ENCODE assay signal across 17 cellular contexts in genomic region chr7:141386881-141387280, GRCh38.
DNase-seq lines count a peak whose midpoint lies in the region; TF ChIP-seq lines count a peak whose summit lies in the region.
"Had no signal": no experiment of that assay in that cellular context is flagged by ENCODE, and none has a peak within 500 bp of the region (broad histone marks: within the 10 kb centered on the region; RNA-seq: fewer than 3 reads in every experiment).

No MANE protein-coding gene starts in this region.

- no peaks in the 10 kb centered on the region for H3K36me3 ChIP-seq in trophoblast cell (ENCODE audit: control insufficient read depth in 1 of 2, insufficient read depth in 2 of 2, low read length in 2 of 2)
- no peaks in the 10 kb centered on the region for H3K36me3 ChIP-seq in ascending aorta
- H3K36me3 ChIP-seq in mammary epithelial cell (ENCODE audit: insufficient read depth, low read length), result no peaks in the 10 kb centered on the region
- H3K36me3 ChIP-seq: HAP-1 had no signal

- intact Hi-C loops in ascending aorta (cut with DNase I) (no loop called here), mammary epithelial cell (cut with micrococcal nuclease) (no loop called here)

- H4K8ac ChIP-seq in trophoblast cell (ENCODE audit: low read depth, low read length), result no peak overlapping the region

- H3K27ac ChIP-seq in VCaP, result peak overlapping the region; percentile 99
- H3K27ac ChIP-seq in trophoblast cell (ENCODE audit: low read depth, low read length), result no peak overlapping the region
- H3K27ac ChIP-seq in ascending aorta, result no peak overlapping the region
- no peak overlapping the region for H3K27ac ChIP-seq in mammary epithelial cell (ENCODE audit: insufficient read depth, low read depth, low read length)
- H3K27ac ChIP-seq: 22Rv1, A549, C4-2B, GM23248 had no signal

- H3K27me3 ChIP-seq in trophoblast cell (ENCODE audit: insufficient read depth, low read length), result no peaks in the 10 kb centered on the region
- H3K27me3 ChIP-seq in ascending aorta, result no peaks in the 10 kb centered on the region
- no peaks in the 10 kb centered on the region for H3K27me3 ChIP-seq in mammary epithelial cell (ENCODE audit: insufficient read depth, low read length)

- H2AK5ac ChIP-seq in trophoblast cell (ENCODE audit: low read length), result no peak overlapping the region

- TF ChIP-seq CTCF in VCaP (conservative IDR thresholded peaks at IDR 0.05) (no peak), ascending aorta (IDR thresholded peaks at IDR 0.05) (no peak), mammary epithelial cell (conservative IDR thresholded peaks at IDR 0.05 in 1 of 2, IDR thresholded peaks at IDR 0.05 in 1 of 2; ENCODE audit: extremely low read depth in 1 of 2, insufficient read depth in 1 of 2, low read depth in 1 of 2, low read length in 2 of 2) (no peak)

- no peak overlapping the region for H3K23ac ChIP-seq in trophoblast cell (ENCODE audit: low read length)

- no peak overlapping the region for H2BK12ac ChIP-seq in trophoblast cell (ENCODE audit: low read length)

- H3K4me2 ChIP-seq in trophoblast cell (ENCODE audit: low read length) (no peak overlapping the region), mammary epithelial cell (ENCODE audit: insufficient read depth, low read depth, low read length) (no peak overlapping the region)
- H3K4me2 ChIP-seq: A549 had no signal

- no peak overlapping the region for H4K12ac ChIP-seq in trophoblast cell (ENCODE audit: low read depth, low read length)

- H3K79me1 ChIP-seq in trophoblast cell (ENCODE audit: low read length), result no peaks in the 10 kb centered on the region

- H3K4me1 ChIP-seq in trophoblast cell (ENCODE audit: control insufficient read depth in 1 of 2, insufficient read depth in 2 of 2, low read length in 2 of 2), result no peaks in the 10 kb centered on the region
- H3K4me1 ChIP-seq in ascending aorta, result no peaks in the 10 kb centered on the region
- no peaks in the 10 kb centered on the region for H3K4me1 ChIP-seq in mammary epithelial cell (ENCODE audit: insufficient read depth, low read length)
- H3K4me1 ChIP-seq: A549, HAP-1 had no signal

- no peaks in the 10 kb centered on the region for H3K79me2 ChIP-seq in trophoblast cell (ENCODE audit: control insufficient read depth, insufficient read depth, low read length, poor library complexity)
- H3K79me2 ChIP-seq in mammary epithelial cell (ENCODE audit: insufficient read depth, low read length), result no peaks in the 10 kb centered on the region

- in situ Hi-C loops in mammary epithelial cell (cut with MboI; ENCODE audit: low sequenced_read_pairs in 2 of 2), result no loop called here

- no peaks in the 10 kb centered on the region for H3K9me3 ChIP-seq in trophoblast cell (ENCODE audit: insufficient read depth, low read depth, low read length)
- no peaks in the 10 kb centered on the region for H3K9me3 ChIP-seq in ascending aorta
- H3K9me3 ChIP-seq in mammary epithelial cell (replicated peaks; ENCODE audit: insufficient read depth, low read length), result no peaks in the 10 kb centered on the region
- H3K9me3 ChIP-seq: A549, HAP-1 had no signal

- WGBS in trophoblast cell (ENCODE audit: extremely low coverage, insufficient coverage, insufficient read length), result no CpG with 5 or more reads among the region's 1 CpG
- WGBS in mammary epithelial cell (ENCODE audit: low coverage, missing lambda C conversion rate), result 50% methylated on average over 1 of the region's 1 CpG

- H2AFZ ChIP-seq in trophoblast cell (ENCODE audit: insufficient read depth, low read length, poor library complexity), result no peak overlapping the region
- H2AFZ ChIP-seq in mammary epithelial cell (ENCODE audit: low read depth, low read length), result no peak overlapping the region
- H2AFZ ChIP-seq: GM23248 had no signal

- no peak overlapping the region for H2BK120ac ChIP-seq in trophoblast cell (ENCODE audit: insufficient read depth, low read length, poor library complexity)

- H3K14ac ChIP-seq in trophoblast cell (ENCODE audit: low read length), result no peak overlapping the region

- H3K4ac ChIP-seq in trophoblast cell (ENCODE audit: low read depth, low read length), result no peak overlapping the region

- H3K18ac ChIP-seq in trophoblast cell (ENCODE audit: low read length), result no peak overlapping the region

- peak; percentile 23 for DNase-seq in EH (ENCODE audit: low read depth)
- peak; percentile 62 for DNase-seq in HS-27A (ENCODE audit: low read depth)
- DNase-seq in trophoblast cell, result peak; percentile 91 to 98
- DNase-seq in ascending aorta (ENCODE audit: low spot score in 2 of 2), result no peak
- no peak for DNase-seq in SKM-1 treated with dmso at 0.1 percent for 144 hours (lab: John Stamatoyannopoulos, UW; ENCODE audit: unreplicated experiment)
- DNase-seq in mammary epithelial cell, result no peak
- DNase-seq: AML-193; CD4-positive, alpha-beta T cell; DMS153; DMS79; GM23248; IMR-90 had no signal

- dilution Hi-C loops in mammary epithelial cell (cut with HindIII; ENCODE audit: low sequenced_read_pairs), result no loop called here

- no peak overlapping the region for H2BK5ac ChIP-seq in trophoblast cell (ENCODE audit: low read depth, low read length, poor library complexity)

- no TSS peak for BruUV-seq in mammary epithelial cell (replicated peaks; lab: Mats Ljungman, UMichigan)

- CTCF ChIA-PET in mammary epithelial cell (lab: Charles Lee; ENCODE audit: low non-redundant PET), result no interaction called here

- no peak overlapping the region for H4K91ac ChIP-seq in trophoblast cell (ENCODE audit: low read depth, low read length)

- H3K4me3 ChIP-seq in trophoblast cell (ENCODE audit: low read depth, low read length) (no peak overlapping the region), ascending aorta (no peak overlapping the region), mammary epithelial cell (replicated peaks in 1 of 3; ENCODE audit: insufficient read depth in 1 of 3, low read depth in 2 of 3, low read length in 3 of 3) (no peak overlapping the region)
- H3K4me3 ChIP-seq: A549, GM23248, HAP-1 had no signal

- H3K9ac ChIP-seq in trophoblast cell (ENCODE audit: low read length), result no peak overlapping the region
- H3K9ac ChIP-seq in mammary epithelial cell (ENCODE audit: insufficient read depth, low read length), result no peak overlapping the region
- H3K9ac ChIP-seq: GM23248 had no signal

- no peaks in the 10 kb centered on the region for H4K20me1 ChIP-seq in mammary epithelial cell (ENCODE audit: insufficient read depth, low read length)

Comparison
In these comparisons a context has a peak if more than half of its experiments do, and no peak if none do; other contexts are left out.
1. DNase-seq: peak in EH (single experiment), HS-27A (single experiment) and trophoblast cell (2 of 2); none in ascending aorta (0 of 2), SKM-1 treated with dmso at 0.1 percent for 144 hours (single experiment) and mammary epithelial cell (single experiment).